Comparison of ENCODE assay signal across 23 cellular contexts in genomic region chr1:117702654-117703053, GRCh38.
DNase-seq lines count a peak whose midpoint lies in the region; ATAC-seq, FAIRE-seq and TF ChIP-seq lines count a peak whose summit lies in the region.
"Had no signal": no experiment of that assay in that cellular context is flagged by ENCODE, and none has a peak within 500 bp of the region (broad histone marks: within the 10 kb centered on the region; RNA-seq: fewer than 3 reads in every experiment).

No MANE protein-coding gene starts in this region.

- peaks cover 2% of the 10 kb centered on the region for H3K36me3 Mint-ChIP-seq in activated naive CD8-positive, alpha-beta T cell treated with anti-CD3 and anti-CD28 coated beads, Interleukin-2, amount 10 ng/mL, durations not matched to agents 7 days and 5 days
- peaks cover 2% of the 10 kb centered on the region for H3K36me3 Mint-ChIP-seq in activated naive CD8-positive, alpha-beta T cell treated with anti-CD3 and anti-CD28 coated beads, Interleukin-2, amount 50 U/mL, for 24 hours (ENCODE audit: low read depth)
- H3K36me3 Mint-ChIP-seq: CD14-positive monocyte had no signal

- peak overlapping the region; percentile 80 for H2AFZ ChIP-seq in K562 (ENCODE audit: low read depth, low read length)

- POLR2A ChIA-PET in activated naive CD8-positive, alpha-beta T cell treated with anti-CD3 and anti-CD28 coated beads, Interleukin-2, amount 10 ng/mL, durations not matched to agents 7 days and 5 days (lab: Charles Lee) = no interaction called here
- POLR2A ChIA-PET in K562 (lab: Yijun Ruan, JAX) = interaction anchor here (0.6 to 1.4 kb wide), 3 partner anchors 28 to 96 kb away, joined by 3 to 5 read pairs (median 4); no protein-coding TSS in a partner anchor

- DNase-seq in activated naive CD8-positive, alpha-beta T cell treated with anti-CD3 and anti-CD28 coated beads, Interleukin-2, amount 10 ng/mL, durations not matched to agents 7 days and 5 days = no peak
- DNase-seq in activated naive CD8-positive, alpha-beta T cell treated with anti-CD3 and anti-CD28 coated beads, Interleukin-2, amount 50 U/mL, for 24 hours = no peak
- DNase-seq in SK-MEL-5 (ENCODE audit: low read depth, low spot score) (peak; percentile 24), K562 (ENCODE audit: extremely low read depth in 1 of 4, low spot score in 3 of 4) (no peak), SHP77 (lab: John Stamatoyannopoulos, UW) (no peak), colonic mucosa (no peak)
- DNase-seq: EL, GF-D8, H7, KBM-7, NCI-H1105, NCI-H2081, NCI-H2171 treated with DMSO at 0.1 percent for 48 hours, NCI-H526, OCI-M1, RPMI8226, SHP77 treated with DMSO at 0.1 percent for 48 hours, T-cell had no signal

- peaks cover 7 to 20% of the 10 kb centered on the region in 2 experiments; a peak in 4 of 5 replicates for H3K4me1 ChIP-seq in K562 (replicated peaks in 1 of 2; ENCODE audit: control insufficient read depth in 2 of 2, insufficient read depth in 2 of 2, low read length in 2 of 2)
- no peaks in the 10 kb centered on the region for H3K4me1 ChIP-seq in colonic mucosa

- intact Hi-C loops in K562 (cut with micrococcal nuclease) = no loop called here
- intact Hi-C loops in colonic mucosa (cut with DNase I) = no loop called here

- no peaks in the 10 kb centered on the region for H3K79me2 ChIP-seq in K562 (ENCODE audit: control insufficient read depth, insufficient read depth, low read length)

- CTCF ChIA-PET in K562 (lab: Yijun Ruan, JAX; ENCODE audit: low intra/inter-chr PET ratio) = no interaction called here

- H3K27me3 Mint-ChIP-seq in activated naive CD8-positive, alpha-beta T cell treated with anti-CD3 and anti-CD28 coated beads, Interleukin-2, amount 10 ng/mL, durations not matched to agents 7 days and 5 days = peaks cover 21% of the 10 kb centered on the region
- H3K27me3 Mint-ChIP-seq in activated naive CD8-positive, alpha-beta T cell treated with anti-CD3 and anti-CD28 coated beads, Interleukin-2, amount 50 U/mL, for 24 hours = peaks cover 4% of the 10 kb centered on the region

- H3K9me1 ChIP-seq in K562 (ENCODE audit: control insufficient read depth, insufficient read depth, low read length) = no peaks in the 10 kb centered on the region

- H3K4me3 Mint-ChIP-seq in activated naive CD8-positive, alpha-beta T cell treated with anti-CD3 and anti-CD28 coated beads, Interleukin-2, amount 10 ng/mL, durations not matched to agents 7 days and 5 days = no peak overlapping the region
- no peak overlapping the region for H3K4me3 Mint-ChIP-seq in activated naive CD8-positive, alpha-beta T cell treated with anti-CD3 and anti-CD28 coated beads, Interleukin-2, amount 50 U/mL, for 24 hours
- H3K4me3 Mint-ChIP-seq: B cell, CD14-positive monocyte, T-cell had no signal

- no peak for TF ChIP-seq RAD21 in K562 (CRISPR knock-in tag; conservative IDR thresholded peaks at IDR 0.05 in 1 of 2, IDR thresholded peaks at IDR 0.05 in 1 of 2)

- no peaks in the 10 kb centered on the region for H4K20me1 ChIP-seq in K562 (replicated peaks; ENCODE audit: control insufficient read depth, insufficient read depth, low read length)

- H3K36me3 ChIP-seq in K562 (ENCODE audit: control insufficient read depth, insufficient read depth, low read length) (no peaks in the 10 kb centered on the region), colonic mucosa (no peaks in the 10 kb centered on the region)

- peak overlapping the region; percentile 66 for H3K27ac Mint-ChIP-seq in activated naive CD8-positive, alpha-beta T cell treated with anti-CD3 and anti-CD28 coated beads, Interleukin-2, amount 10 ng/mL, durations not matched to agents 7 days and 5 days
- H3K27ac Mint-ChIP-seq in activated naive CD8-positive, alpha-beta T cell treated with anti-CD3 and anti-CD28 coated beads, Interleukin-2, amount 50 U/mL, for 24 hours = no peak overlapping the region
- H3K27ac Mint-ChIP-seq: B cell, T-cell had no signal

- H3K4me2 ChIP-seq in K562 (ENCODE audit: insufficient read depth, low read length) = no peak overlapping the region

- TF ChIP-seq EP300 in K562 (IDR thresholded peaks at IDR 0.05; ENCODE audit: low read length) = no peak

- H3K4me1 Mint-ChIP-seq in activated naive CD8-positive, alpha-beta T cell treated with anti-CD3 and anti-CD28 coated beads, Interleukin-2, amount 10 ng/mL, durations not matched to agents 7 days and 5 days = peaks cover 11% of the 10 kb centered on the region
- H3K4me1 Mint-ChIP-seq in activated naive CD8-positive, alpha-beta T cell treated with anti-CD3 and anti-CD28 coated beads, Interleukin-2, amount 50 U/mL, for 24 hours = peaks cover 6% of the 10 kb centered on the region
- H3K4me1 Mint-ChIP-seq: B cell, CD14-positive monocyte, T-cell had no signal

- no peak overlapping the region for H3K4me3 ChIP-seq in K562
- no peak overlapping the region for H3K4me3 ChIP-seq in colonic mucosa

- TF ChIP-seq POLR2A in K562 (conservative IDR thresholded peaks at IDR 0.05) = no peak

- in situ Hi-C loops in SK-MEL-5 (cut with HindIII; ENCODE audit: low pct_unique_long_range_greater_than_20kb, low sequenced_read_pairs) (no loop called here), K562 (cut with MboI) (no loop called here)

- peaks cover 16% of the 10 kb centered on the region for H3K9me3 ChIP-seq in K562 (replicated peaks; ENCODE audit: control insufficient read depth, insufficient read depth, low read depth, low read length)
- no peaks in the 10 kb centered on the region for H3K9me3 ChIP-seq in colonic mucosa

- BruUV-seq in K562 (replicated peaks; lab: Mats Ljungman, UMichigan) = no TSS peak

- H3K27ac ChIP-seq in K562 (ENCODE audit: extremely low read depth, low read depth, low read length) = no peak overlapping the region
- H3K27ac ChIP-seq in colonic mucosa = no peak overlapping the region

- H3K9ac ChIP-seq in K562 (ENCODE audit: insufficient read depth in 1 of 2, low read depth in 2 of 2, low read length in 2 of 2) = no peak overlapping the region
- H3K9ac ChIP-seq in colonic mucosa (ENCODE audit: low read depth in 2 of 2, low read length in 2 of 2) = no peak overlapping the region

- H3K9me3 Mint-ChIP-seq in activated naive CD8-positive, alpha-beta T cell treated with anti-CD3 and anti-CD28 coated beads, Interleukin-2, amount 10 ng/mL, durations not matched to agents 7 days and 5 days = peaks cover 1% of the 10 kb centered on the region
- no peaks in the 10 kb centered on the region for H3K9me3 Mint-ChIP-seq in activated naive CD8-positive, alpha-beta T cell treated with anti-CD3 and anti-CD28 coated beads, Interleukin-2, amount 50 U/mL, for 24 hours
- H3K9me3 Mint-ChIP-seq: T-cell had no signal

- 19% methylated on average over 3 of the region's 3 CpGs for WGBS in K562 (ENCODE audit: insufficient coverage, low coverage, missing lambda C conversion rate)

- no peaks in the 10 kb centered on the region for H3K27me3 ChIP-seq in K562 (ENCODE audit: control insufficient read depth in 2 of 2, insufficient read depth in 2 of 2, low read length in 2 of 2)
- H3K27me3 ChIP-seq in colonic mucosa = no peaks in the 10 kb centered on the region

- no peak for FAIRE-seq in K562 (lab: Jason Lieb, UNC)
- FAIRE-seq: A204.1 had no signal

- TF ChIP-seq CTCF in K562 (IDR thresholded peaks at IDR 0.05 in 2 of 3, conservative IDR thresholded peaks at IDR 0.05 in 1 of 3; ENCODE audit: insufficient read depth in 2 of 3, low read depth in 1 of 3, low read length in 3 of 3) (no peak), colonic mucosa (IDR thresholded peaks at IDR 0.05) (no peak)

- ATAC-seq in activated naive CD8-positive, alpha-beta T cell treated with anti-CD3 and anti-CD28 coated beads, Interleukin-2, amount 10 ng/mL, durations not matched to agents 7 days and 5 days (ENCODE audit: low read depth) = no peak
- no peak for ATAC-seq in activated naive CD8-positive, alpha-beta T cell treated with anti-CD3 and anti-CD28 coated beads, Interleukin-2, amount 50 U/mL, for 24 hours
- ATAC-seq in K562 = no peak; the same call in 2 of the 3 replicates
- no peak for ATAC-seq in GM18873 (IDR thresholded peaks at IDR 0.05; ENCODE audit: low FRiP score, unreplicated experiment)
- ATAC-seq: SK-N-SH treated with all-trans-retinoic acid at 6 μM for 48 hours, T-cell had no signal

TF ChIP-seq in K562, 482 proteins besides CTCF, POLR2A, EP300 and RAD21 (continues in another document):
- TF ChIP-seq NR2C2 (CRISPR knock-in tag; IDR thresholded peaks at IDR 0.05) (no peak), NR2C2 (tag; IDR thresholded peaks at IDR 0.05) (peak; percentile 30; the same call in 1 of the 2 replicates), TEAD4 (IDR thresholded peaks at IDR 0.05; ENCODE audit: low read length) (no peak), TEAD4 (CRISPR knock-in tag; IDR thresholded peaks at IDR 0.05; ENCODE audit: borderline replicate concordance) (no peak), ZNF764 (CRISPR knock-in tag; IDR thresholded peaks at IDR 0.05; ENCODE audit: low read depth) (no peak), ZBTB7A (IDR thresholded peaks at IDR 0.05; ENCODE audit: borderline replicate concordance, control insufficient read depth, low read depth, low read length) (no peak), ETV1 (tag; conservative IDR thresholded peaks at IDR 0.05; ENCODE audit: low read depth) (0 out of 2 replicates have a peak, but pooled peaks have one; percentile 12), FOSL1 (tag; conservative IDR thresholded peaks at IDR 0.05) (peak; percentile 57), ZNF77 (CRISPR knock-in tag; IDR thresholded peaks at IDR 0.05) (no peak), ZNF589 (CRISPR knock-in tag; IDR thresholded peaks at IDR 0.05; ENCODE audit: low read depth) (no peak), NFYB (IDR thresholded peaks at IDR 0.05; ENCODE audit: extremely low read depth, insufficient read length) (no peak), NR2C1 (IDR thresholded peaks at IDR 0.05) (no peak), NR2C1 (tag; IDR thresholded peaks at IDR 0.05) (peak; percentile 56; the same call in 1 of the 2 replicates), ZNF143 (CRISPR knock-in tag; IDR thresholded peaks at IDR 0.05) (no peak), NRF1 (conservative IDR thresholded peaks at IDR 0.05 in 1 of 2, IDR thresholded peaks at IDR 0.05 in 1 of 2) (no peak), PREB (CRISPR knock-in tag; IDR thresholded peaks at IDR 0.05) (no peak), TAF1 (IDR thresholded peaks at IDR 0.05; ENCODE audit: control insufficient read depth, extremely low read depth, insufficient read depth, low read length, severe bottlenecking) (no peak), ZNF584 (CRISPR knock-in tag; IDR thresholded peaks at IDR 0.05; ENCODE audit: low read depth) (0 out of 2 replicates have a peak, but pooled peaks have one; percentile 26), HNRNPH1 (optimal IDR thresholded peaks at IDR 0.05; ENCODE audit: low read depth, low read length) (no peak)
